Comparison of ENCODE assay signal across 28 cellular contexts in genomic region chr9:127086771-127087170, GRCh38. TPM values are rescaled to one million over a fixed set of nuclear protein-coding genes. Genes with fewer than 3 reads are reported as not detected.
"Had no signal": no experiment of that assay in that cellular context is flagged by ENCODE, and none has a peak within 500 bp of the region (broad histone marks: within the 10 kb centered on the region; RNA-seq: fewer than 3 reads in every experiment).

No MANE protein-coding gene starts in this region.

- H3K9me3 Mint-ChIP-seq: immature natural killer cell; naive thymus-derived CD4-positive, alpha-beta T cell; natural killer cell treated with Interleukin-12 subunit alpha and Interleukin-12 subunit beta and Interleukin-15 and Interleukin-18, amount 100 ng/mL, for 72 hours; stimulated activated naive B cell treated with anti-CD40 and anti-IgM and Interleukin-4, amounts not matched to agents 10 μg/mL and 1 μg/mL and 100 μg/mL, for 72 hours had no signal

- H3K4me3 Mint-ChIP-seq: immature natural killer cell; naive thymus-derived CD4-positive, alpha-beta T cell; natural killer cell treated with Interleukin-12 subunit alpha and Interleukin-12 subunit beta and Interleukin-15 and Interleukin-18, amount 100 ng/mL, for 72 hours; stimulated activated naive B cell treated with anti-CD40 and anti-IgM and Interleukin-4, amounts not matched to agents 10 μg/mL and 1 μg/mL and 100 μg/mL, for 72 hours had no signal

- H3K4me1 Mint-ChIP-seq: stimulated activated naive B cell treated with anti-CD40 and anti-IgM and Interleukin-4, amounts not matched to agents 10 μg/mL and 1 μg/mL and 100 μg/mL, for 72 hours had no signal

- H3K4me3 ChIP-seq: left ventricle myocardium inferior, lung, mucosa of descending colon, right atrium auricular region, right lobe of liver, skin epidermis, stomach, testis, thyroid gland, transverse colon, upper lobe of right lung had no signal

- H3K36me3 Mint-ChIP-seq: natural killer cell treated with Interleukin-12 subunit alpha and Interleukin-12 subunit beta and Interleukin-15 and Interleukin-18, amount 100 ng/mL, for 72 hours had no signal

- H3K27ac Mint-ChIP-seq: immature natural killer cell; naive thymus-derived CD4-positive, alpha-beta T cell; stimulated activated naive B cell treated with anti-CD40 and anti-IgM and Interleukin-4, amounts not matched to agents 10 μg/mL and 1 μg/mL and 100 μg/mL, for 72 hours had no signal

- H3K27me3 Mint-ChIP-seq: stimulated activated naive B cell treated with anti-CD40 and anti-IgM and Interleukin-4, amounts not matched to agents 10 μg/mL and 1 μg/mL and 100 μg/mL, for 72 hours had no signal

- H3K27ac ChIP-seq: left ventricle myocardium inferior, parathyroid adenoma, right atrium auricular region, right lobe of liver, skin epidermis, stomach, testis, thyroid gland, transverse colon, upper lobe of right lung had no signal

- H3K9me3 ChIP-seq: left ventricle myocardium inferior, mucosa of descending colon, right atrium auricular region, right lobe of liver, stomach, testis, thyroid gland, transverse colon, upper lobe of right lung had no signal

- H3K27me3 ChIP-seq: right atrium auricular region, right lobe of liver, stomach, testis, thyroid gland, transverse colon, upper lobe of right lung had no signal

- DNase-seq: hypothalamus; immature natural killer cell; kidney; left colon; left ventricle myocardium inferior; mesendoderm; midbrain; mucosa of descending colon; naive thymus-derived CD4-positive, alpha-beta T cell; nucleus accumbens; right lobe of liver; stimulated activated CD4-positive, alpha-beta T cell treated with anti-CD3 and anti-CD28 coated beads, Interleukin-12 subunit alpha, Interleukin-12 subunit beta, amount 100 ng/mL, for 4 hours; stimulated activated CD4-positive, alpha-beta T cell treated with anti-CD3 and anti-CD28 coated beads, Interleukin-15, amount 100 ng/mL, for 24 hours; stimulated activated CD4-positive, alpha-beta T cell treated with anti-CD3 and anti-CD28 coated beads, Interleukin-2, amount 100 ng/mL, for 24 hours; stimulated activated CD4-positive, alpha-beta T cell treated with anti-CD3 and anti-CD28 coated beads, Interleukin-4, amount 100 ng/mL, for 1 hour; stimulated activated naive B cell treated with anti-CD40 and anti-IgM and Interleukin-4, amounts not matched to agents 10 μg/mL and 1 μg/mL and 100 μg/mL, for 72 hours; stimulated activated naive CD8-positive, alpha-beta T cell treated with anti-CD3 and anti-CD28 coated beads, Interleukin-15, Interleukin-2, amounts not matched to agents 100 U/mL and 50 U/mL, for 24 hours; stomach; testis; thyroid gland; transverse colon; upper lobe of right lung had no signal

RNA-seq across cellular contexts. Expression of gene ANGPTL2, which starts 35.7 kb away (rescaled TPM):
- total RNA-seq: naive thymus-derived CD4-positive, alpha-beta T cell; natural killer cell treated with Interleukin-12 subunit alpha and Interleukin-12 subunit beta and Interleukin-15 and Interleukin-18, amount 100 ng/mL, for 72 hours had no signal
- polyA plus RNA-seq: immature natural killer cell; naive thymus-derived CD4-positive, alpha-beta T cell; neural cell had no signal
